ENCODE assay signal across 8 cellular contexts in the genomic region with DNA sequence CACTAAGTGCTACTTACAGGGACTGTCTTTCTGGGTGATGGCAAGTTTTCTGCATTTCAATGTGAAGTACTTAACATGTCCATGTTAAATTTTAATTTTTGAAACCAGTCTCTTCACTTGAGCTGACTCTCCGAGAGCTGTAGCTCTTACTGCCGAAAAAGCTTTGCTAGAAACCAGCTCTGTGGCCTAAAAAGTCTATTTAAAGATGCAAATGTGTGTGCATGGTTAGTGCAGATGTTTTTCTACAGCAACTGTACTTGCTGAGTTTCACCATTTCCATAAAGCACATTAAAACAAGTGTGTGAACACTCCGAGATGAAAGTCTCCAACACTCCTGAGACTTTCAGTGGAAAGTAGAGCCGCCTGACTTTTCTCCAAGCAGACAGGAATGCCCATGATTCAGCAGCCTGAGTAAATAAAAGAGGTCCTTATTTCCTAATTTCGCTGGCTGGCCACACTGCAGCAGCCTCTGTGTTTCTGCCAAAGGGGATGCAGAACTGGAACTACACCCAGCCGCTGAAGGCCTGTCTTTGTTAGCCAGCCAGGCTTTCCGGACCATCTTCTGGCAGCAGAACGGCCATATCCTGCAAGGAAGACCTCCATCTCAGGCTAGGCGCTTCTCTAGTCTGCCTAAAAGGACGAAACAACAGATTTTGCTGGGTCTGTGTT.
DNase-seq lines count a peak whose midpoint lies in the region; ATAC-seq lines count a peak whose summit lies in the region.

No MANE protein-coding gene starts in this region.

- ATAC-seq in GM21381 (IDR thresholded peaks at IDR 0.05; ENCODE audit: unreplicated experiment) = no peak
- ATAC-seq in HG03039 (IDR thresholded peaks at IDR 0.05; ENCODE audit: unreplicated experiment) = no peak

- DNase-seq in HCEC 1CT (peak; percentile 71), astrocyte of the hippocampus (ENCODE audit: low read depth, low spot score) (peak; percentile 88), hypothalamus (lab: John Stamatoyannopoulos, UW) (peak in 49 of 51 donors; percentile 19 to 95 (median 73)), stromal cell of bone marrow (ENCODE audit: low read depth) (peak; percentile 96), NCI-H2081 treated with DMSO at 0.1 percent for 48 hours (lab: John Stamatoyannopoulos, UW) (no peak)
- no peak for DNase-seq in activated T-cell treated with anti-CD3 and anti-CD28 coated beads, Interleukin-2, amount 50 U/mL, for 1 hour

Comparison
In these comparisons a context has a peak if more than half of its experiments do, and no peak if none do; other contexts are left out.
1. DNase-seq: peak in HCEC 1CT (single experiment), astrocyte of the hippocampus (single experiment), hypothalamus (49 of 51) and stromal cell of bone marrow (single experiment); none in NCI-H2081 treated with DMSO at 0.1 percent for 48 hours (single experiment) and activated T-cell treated with anti-CD3 and anti-CD28 coated beads, Interleukin-2, amount 50 U/mL, for 1 hour (single experiment).